7 cellular contexts compared by ENCODE assay signal in the genomic region with DNA sequence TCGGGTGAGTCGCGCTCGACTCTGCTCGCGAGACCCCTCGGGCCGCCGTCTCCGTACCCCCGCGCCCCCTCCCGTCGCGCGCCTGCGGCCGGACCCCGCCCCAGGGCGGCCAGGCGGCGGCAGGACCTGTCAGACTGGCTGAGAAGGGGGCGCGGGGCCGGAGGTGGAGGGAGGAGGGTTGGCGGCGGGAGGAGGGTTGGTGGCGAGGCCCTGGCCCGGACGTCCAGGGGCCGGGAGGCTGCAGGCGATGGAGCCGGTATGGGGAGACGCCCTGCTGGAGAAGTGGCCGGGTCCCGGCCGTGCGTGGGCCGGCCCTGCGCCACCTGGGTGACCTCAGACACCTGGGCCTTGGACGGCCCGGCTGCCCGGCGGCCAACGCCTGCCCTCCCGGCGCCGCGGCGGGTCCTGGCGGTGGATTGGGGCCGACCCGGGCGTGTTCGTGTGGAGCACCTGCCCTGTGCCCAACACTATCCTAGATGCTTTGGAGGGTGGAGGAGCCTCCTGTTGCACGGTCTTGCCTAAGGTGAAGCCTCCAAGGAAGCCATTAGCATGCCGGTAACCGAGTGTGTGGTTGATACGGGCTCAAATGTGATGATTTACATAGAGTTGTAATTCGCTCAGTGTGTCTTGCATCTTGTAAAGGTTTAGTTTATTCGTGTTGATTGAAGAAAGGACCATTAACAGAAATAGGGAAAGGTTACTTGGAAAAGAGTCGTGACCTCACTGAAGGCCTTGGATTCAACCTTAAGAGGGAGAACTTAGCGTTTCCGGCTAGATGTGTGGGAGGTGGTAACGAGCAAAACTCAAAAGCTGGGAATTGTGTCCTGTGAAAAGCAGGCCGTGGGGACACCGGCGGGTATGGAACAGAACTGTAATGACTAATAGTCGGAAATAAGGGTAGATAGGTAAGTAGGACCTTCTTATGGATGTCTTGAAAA. TPM values are rescaled to one million over a fixed set of nuclear protein-coding genes. Genes with fewer than 3 reads are reported as not detected.
A peak's percentile ranks its signal among the peaks of the same experiment; 100 is the strongest.
DNase-seq lines count a peak whose midpoint lies in the region; ATAC-seq and TF ChIP-seq lines count a peak whose summit lies in the region.

No MANE protein-coding gene starts in this region.

- no peaks in the 10 kb centered on the region for H3K27me3 ChIP-seq in mammary epithelial cell (ENCODE audit: insufficient read depth, low read length)

- dilution Hi-C loops in mammary epithelial cell (cut with HindIII; ENCODE audit: low sequenced_read_pairs) = loop anchor here (5.0 kb wide), 1 partner anchor 190 kb away; a partner anchor contains a TSS

- no TSS peak for BruUV-seq in mammary epithelial cell (replicated peaks; lab: Mats Ljungman, UMichigan)

- peak overlapping the region; percentile 88 for H2AFZ ChIP-seq in mammary epithelial cell (ENCODE audit: low read depth, low read length)

- intact Hi-C loops in mammary epithelial cell (cut with micrococcal nuclease) = loop anchor here (2.0 to 10.0 kb wide), 3 partner anchors 14 to 722 kb away; no protein-coding TSS in a partner anchor
- intact Hi-C loops in left colon (cut with DNase I, micrococcal nuclease) = no loop called here

- H3K9ac ChIP-seq in SK-N-MC (ENCODE audit: insufficient read length) (peak overlapping the region; percentile 98), mammary epithelial cell (ENCODE audit: insufficient read depth, low read length) (peak overlapping the region; percentile 96)

- peaks cover 12% of the 10 kb centered on the region for H3K36me3 ChIP-seq in SK-N-MC (ENCODE audit: insufficient read depth, low read length)
- peaks cover 10% of the 10 kb centered on the region for H3K36me3 ChIP-seq in mammary epithelial cell (ENCODE audit: insufficient read depth, low read length)

- 2% methylated on average over 29 of the region's 69 CpGs for WGBS in mammary epithelial cell (ENCODE audit: low coverage, missing lambda C conversion rate)

- peak overlapping the region; percentile 91 for H3K4me2 ChIP-seq in mammary epithelial cell (ENCODE audit: insufficient read depth, low read depth, low read length)

- no peaks in the 10 kb centered on the region for H3K9me3 ChIP-seq in SK-N-MC (ENCODE audit: low read depth, low read length)
- H3K9me3 ChIP-seq in mammary epithelial cell (replicated peaks; ENCODE audit: insufficient read depth, low read length) = no peaks in the 10 kb centered on the region

- H3K27ac ChIP-seq in SK-N-MC (peak overlapping the region; percentile 96; the same call in 1 of the 2 replicates), mammary epithelial cell (ENCODE audit: insufficient read depth, low read depth, low read length) (peak overlapping the region; percentile 97)

- peak; percentile 25 for ATAC-seq in GM19025 (IDR thresholded peaks at IDR 0.05; ENCODE audit: low read depth, unreplicated experiment)
- peak; percentile 39 for ATAC-seq in HG02981 (IDR thresholded peaks at IDR 0.05; ENCODE audit: unreplicated experiment)
- ATAC-seq in left colon = peak; percentile 52

- peaks cover 24% of the 10 kb centered on the region for H4K20me1 ChIP-seq in mammary epithelial cell (ENCODE audit: insufficient read depth, low read length)

- TF ChIP-seq CTCF in mammary epithelial cell (conservative IDR thresholded peaks at IDR 0.05 in 1 of 2, IDR thresholded peaks at IDR 0.05 in 1 of 2; ENCODE audit: extremely low read depth in 1 of 2, insufficient read depth in 1 of 2, low read depth in 1 of 2, low read length in 2 of 2) = no peak

- CTCF ChIA-PET in mammary epithelial cell (lab: Charles Lee; ENCODE audit: low non-redundant PET) = no interaction called here

- peak overlapping the region; percentile 99 for H3K4me3 ChIP-seq in SK-N-MC
- peak overlapping the region; percentile 77 to 93 (median 85) for H3K4me3 ChIP-seq in mammary epithelial cell (replicated peaks in 1 of 3; ENCODE audit: insufficient read depth in 1 of 3, low read depth in 2 of 3, low read length in 3 of 3)

- H3K4me1 ChIP-seq in mammary epithelial cell (ENCODE audit: insufficient read depth, low read length) = peaks cover 36% of the 10 kb centered on the region

- H3K79me2 ChIP-seq in mammary epithelial cell (ENCODE audit: insufficient read depth, low read length) = peaks cover 73% of the 10 kb centered on the region

- in situ Hi-C loops in mammary epithelial cell (cut with MboI; ENCODE audit: low sequenced_read_pairs in 2 of 2) = loop anchor here in 1 of 2 donors (25.0 kb wide), 1 partner anchor 600 kb away; no protein-coding TSS in a partner anchor

- DNase-seq in SK-N-MC (ENCODE audit: low read depth, low spot score) (no peak), mammary epithelial cell (peak; percentile 45), left colon (peak; percentile 27 to 45), SKM-1 (lab: John Stamatoyannopoulos, UW; ENCODE audit: unreplicated experiment) (no peak)
- peak; percentile 10 for DNase-seq in stimulated activated naive CD4-positive, alpha-beta T cell treated with Interleukin-2 at 50 U/mL for 16 hours (lab: John Stamatoyannopoulos, UW)

RNA-seq across cellular contexts. Expression of a gene that starts 0.6 kb away (rescaled TPM):
- total RNA-seq in mammary epithelial cell (100 to 1,000 TPM; 464 to 468 TPM), left colon (100 to 1,000 TPM; 563 to 581 TPM)
- polyA plus RNA-seq in mammary epithelial cell = 914 TPM
- polyA minus RNA-seq in mammary epithelial cell = 331 TPM

RNA-seq across cellular contexts. Expression of a gene that starts 14.9 kb away (rescaled TPM):
- total RNA-seq in mammary epithelial cell (100 to 1,000 TPM; 429 to 570 TPM), left colon (100 to 1,000 TPM; 520 to 622 TPM)
- 487 TPM for polyA plus RNA-seq in mammary epithelial cell
- 414 TPM for polyA minus RNA-seq in mammary epithelial cell

RNA-seq across cellular contexts. Expression of a gene that starts 42.7 kb away (rescaled TPM):
- total RNA-seq in mammary epithelial cell (under 1 TPM; 0.12 to 0.50 TPM), left colon (1 to 10 TPM; 3.5 to 9.6 TPM)
- 0.08 TPM for polyA plus RNA-seq in mammary epithelial cell
- polyA minus RNA-seq in mammary epithelial cell = not detected

Comparison
In these comparisons a context has a peak if more than half of its experiments do, and no peak if none do; other contexts are left out.
1. DNase-seq: peak in mammary epithelial cell (single experiment), left colon (2 of 2) and stimulated activated naive CD4-positive, alpha-beta T cell treated with Interleukin-2 at 50 U/mL for 16 hours (single experiment); none in SK-N-MC (single experiment) and SKM-1 (single experiment).
2. Peak in every context shown above with its lines, with median percentiles within 50 percentile points of each other: ATAC-seq.